In the genomic region with DNA sequence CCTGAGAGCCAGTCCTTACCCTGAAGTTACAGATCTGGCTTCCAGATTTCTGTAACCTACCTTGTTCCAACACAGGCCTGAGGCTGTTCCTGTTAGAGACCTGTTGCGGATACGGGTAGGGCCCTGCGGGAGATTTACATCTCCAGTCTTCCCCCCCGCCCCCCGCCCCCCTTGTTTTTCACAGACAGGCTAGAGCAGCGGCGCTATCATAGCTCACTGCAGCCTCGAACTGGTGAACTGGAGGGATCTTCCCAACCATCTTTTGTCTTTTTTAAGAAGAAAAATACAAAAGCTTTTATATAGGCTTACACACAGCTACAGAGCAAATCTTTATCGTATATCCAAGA, we compare ENCODE assay signal across 1 cellular context.
TF ChIP-seq lines count a peak whose summit lies in the region.

No MANE protein-coding gene starts in this region.

TF ChIP-seq in H1, 55 proteins besides CTCF, POLR2A, EP300 and RAD21 (continued from another document):
- TF ChIP-seq, protein P1, sequence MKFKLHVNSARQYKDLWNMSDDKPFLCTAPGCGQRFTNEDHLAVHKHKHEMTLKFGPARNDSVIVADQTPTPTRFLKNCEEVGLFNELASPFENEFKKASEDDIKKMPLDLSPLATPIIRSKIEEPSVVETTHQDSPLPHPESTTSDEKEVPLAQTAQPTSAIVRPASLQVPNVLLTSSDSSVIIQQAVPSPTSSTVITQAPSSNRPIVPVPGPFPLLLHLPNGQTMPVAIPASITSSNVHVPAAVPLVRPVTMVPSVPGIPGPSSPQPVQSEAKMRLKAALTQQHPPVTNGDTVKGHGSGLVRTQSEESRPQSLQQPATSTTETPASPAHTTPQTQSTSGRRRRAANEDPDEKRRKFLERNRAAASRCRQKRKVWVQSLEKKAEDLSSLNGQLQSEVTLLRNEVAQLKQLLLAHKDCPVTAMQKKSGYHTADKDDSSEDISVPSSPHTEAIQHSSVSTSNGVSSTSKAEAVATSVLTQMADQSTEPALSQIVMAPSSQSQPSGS (IDR thresholded peaks at IDR 0.05; ENCODE audit: low read length): no peak
- TF ChIP-seq POLR2AphosphoS5 (IDR thresholded peaks at IDR 0.05; ENCODE audit: low read depth, low read length): peak; percentile 43; the same call in 1 of the 2 replicates
- TF ChIP-seq CTBP2 (IDR thresholded peaks at IDR 0.05; ENCODE audit: borderline replicate concordance, insufficient read depth, insufficient read length, low read length): no peak
- TF ChIP-seq GABPA (IDR thresholded peaks at IDR 0.05; ENCODE audit: borderline replicate concordance, insufficient read depth, low read length): no peak
- TF ChIP-seq SIRT6 (IDR thresholded peaks at IDR 0.05; ENCODE audit: low read length): no peak
- no peak for TF ChIP-seq CEBPB (IDR thresholded peaks at IDR 0.05; ENCODE audit: low read depth, low read length)
- 0 out of 2 replicates have a peak, but pooled peaks have one; percentile 36 for TF ChIP-seq TCF12 (IDR thresholded peaks at IDR 0.05; ENCODE audit: low read depth, low read length)
- TF ChIP-seq TAF1 (IDR thresholded peaks at IDR 0.05; ENCODE audit: low read depth, low read length): no peak
- TF ChIP-seq SP1 (IDR thresholded peaks at IDR 0.05; ENCODE audit: low read depth, low read length): no peak
- no peak for TF ChIP-seq CHD2 (IDR thresholded peaks at IDR 0.05; ENCODE audit: low read length)
- TF ChIP-seq RNF2 (IDR thresholded peaks at IDR 0.05; ENCODE audit: borderline replicate concordance, low read depth, low read length, missing control alignments, poor library complexity, severe bottlenecking): no peak
- no peak for TF ChIP-seq SIN3A (conservative IDR thresholded peaks at IDR 0.05 in 1 of 2, IDR thresholded peaks at IDR 0.05 in 1 of 2; ENCODE audit: low read depth in 1 of 2, low read length in 2 of 2)
TF ChIP-seq in H1: peak in this region for 2.
